Comparison of ENCODE assay signal across 28 cellular contexts in genomic region chr22:48418831-48419230, GRCh38.
"Had no signal": no experiment of that assay in that cellular context is flagged by ENCODE, and none has a peak within 500 bp of the region (broad histone marks: within the 10 kb centered on the region; RNA-seq: fewer than 3 reads in every experiment).

No MANE protein-coding gene starts in this region.

- H3K27me3 ChIP-seq: right lobe of liver, thyroid gland, upper lobe of left lung, uterus had no signal

- H3K36me3 Mint-ChIP-seq: naive thymus-derived CD8-positive, alpha-beta T cell; stimulated activated naive B cell treated with anti-CD40 and anti-IgM and Interleukin-4, amounts not matched to agents 10 μg/mL and 1 μg/mL and 100 μg/mL, for 72 hours had no signal

- H3K27ac ChIP-seq: neutrophil, pancreas, psoas muscle, right lobe of liver, sigmoid colon, thoracic aorta, thyroid gland, tibial nerve, upper lobe of left lung, uterus had no signal

- ATAC-seq: naive thymus-derived CD8-positive, alpha-beta T cell; pancreas; psoas muscle; right cardiac atrium; right lobe of liver; stimulated activated naive B cell treated with anti-CD40 and anti-IgM and Interleukin-4, amounts not matched to agents 10 μg/mL and 1 μg/mL and 100 μg/mL, for 72 hours had no signal

- H3K4me1 Mint-ChIP-seq: naive B cell; neural crest cell; stimulated activated naive B cell treated with anti-CD40 and anti-IgM and Interleukin-4, amounts not matched to agents 10 μg/mL and 1 μg/mL and 100 μg/mL, for 72 hours had no signal

- H3K4me1 ChIP-seq: pancreas, psoas muscle, right lobe of liver, sigmoid colon, thyroid gland, tibial nerve, upper lobe of left lung, uterus had no signal

- DNase-seq: naive B cell; naive thymus-derived CD8-positive, alpha-beta T cell; nephron progenitor cell; nucleus accumbens; psoas muscle; right cardiac atrium; sigmoid colon; small intestine; stimulated activated CD4-positive, alpha-beta T cell treated with anti-CD3 and anti-CD28 coated beads, Interleukin-12 subunit alpha, Interleukin-12 subunit beta, amount 100 ng/mL, for 4 hours; stimulated activated CD4-positive, alpha-beta T cell treated with anti-CD3 and anti-CD28 coated beads, Interleukin-1b, Interleukin-23, amount 100 ng/mL, for 48 hours; stimulated activated CD4-positive, alpha-beta T cell treated with anti-CD3 and anti-CD28 coated beads, Interleukin-4, amount 100 ng/mL, for 1 hour; stimulated activated CD4-positive, alpha-beta T cell treated with anti-CD3 and anti-CD28 coated beads, Interleukin-4, amount 100 ng/mL, for 4 hours; stimulated activated CD8-positive, alpha-beta memory T cell treated with anti-CD3 and anti-CD28 coated beads, Interleukin-4, amount 100 ng/mL, for 48 hours; stimulated activated naive B cell treated with anti-CD40 and anti-IgM and Interleukin-4, amounts not matched to agents 10 μg/mL and 1 μg/mL and 100 μg/mL, for 72 hours; stimulated activated naive CD4-positive, alpha-beta T cell treated with Interleukin-2 at 50 U/mL for 16 hours; substantia nigra; thyroid gland; trophoblast cell; upper lobe of left lung; uterus had no signal

- H3K4me3 Mint-ChIP-seq: naive B cell; naive thymus-derived CD8-positive, alpha-beta T cell; nephron progenitor cell; neural crest cell; stimulated activated naive B cell treated with anti-CD40 and anti-IgM and Interleukin-4, amounts not matched to agents 10 μg/mL and 1 μg/mL and 100 μg/mL, for 72 hours; stimulated activated naive CD8-positive, alpha-beta T cell treated with anti-CD3 and anti-CD28 coated beads, Interleukin-15, Interleukin-2, amounts not matched to agents 100 ng/mL and 50 ng/mL, for 24 hours had no signal

- H3K36me3 ChIP-seq: neutrophil, pancreas, right lobe of liver, sigmoid colon, thoracic aorta, thyroid gland, tibial nerve, upper lobe of left lung, uterus had no signal

- H3K9me3 Mint-ChIP-seq: naive thymus-derived CD8-positive, alpha-beta T cell; nephron progenitor cell; stimulated activated naive CD8-positive, alpha-beta T cell treated with anti-CD3 and anti-CD28 coated beads, Interleukin-15, Interleukin-2, amounts not matched to agents 100 ng/mL and 50 ng/mL, for 24 hours had no signal

- H3K27ac Mint-ChIP-seq: naive B cell; naive thymus-derived CD8-positive, alpha-beta T cell; nephron progenitor cell; progenitor cell of endocrine pancreas; stimulated activated naive B cell treated with anti-CD40 and anti-IgM and Interleukin-4, amounts not matched to agents 10 μg/mL and 1 μg/mL and 100 μg/mL, for 72 hours; stimulated activated naive CD8-positive, alpha-beta T cell treated with anti-CD3 and anti-CD28 coated beads, Interleukin-15, Interleukin-2, amounts not matched to agents 100 ng/mL and 50 ng/mL, for 24 hours had no signal

- FAIRE-seq: pancreas, small intestine had no signal

- H3K4me3 ChIP-seq: pancreas, psoas muscle, right lobe of liver, sigmoid colon, thoracic aorta, thyroid gland, tibial nerve, upper lobe of left lung, uterus had no signal

- H3K9me3 ChIP-seq: neutrophil, pancreas, psoas muscle, right lobe of liver, sigmoid colon, thoracic aorta, thyroid gland, tibial nerve, upper lobe of left lung, uterus had no signal
